1 cellular context compared by ENCODE assay signal in genomic region chrX:121356850-121357171, GRCh38.
TF ChIP-seq lines count a peak whose summit lies in the region.

No MANE protein-coding gene starts in this region.

TF ChIP-seq in K562, 482 proteins besides CTCF, POLR2A, EP300 and RAD21 (continued from another document and continues in another):
- no peak for TF ChIP-seq TSHZ1 (CRISPR knock-in tag; IDR thresholded peaks at IDR 0.05)
- TF ChIP-seq MCM3 (IDR thresholded peaks at IDR 0.05), result no peak
- TF ChIP-seq, protein P1, sequence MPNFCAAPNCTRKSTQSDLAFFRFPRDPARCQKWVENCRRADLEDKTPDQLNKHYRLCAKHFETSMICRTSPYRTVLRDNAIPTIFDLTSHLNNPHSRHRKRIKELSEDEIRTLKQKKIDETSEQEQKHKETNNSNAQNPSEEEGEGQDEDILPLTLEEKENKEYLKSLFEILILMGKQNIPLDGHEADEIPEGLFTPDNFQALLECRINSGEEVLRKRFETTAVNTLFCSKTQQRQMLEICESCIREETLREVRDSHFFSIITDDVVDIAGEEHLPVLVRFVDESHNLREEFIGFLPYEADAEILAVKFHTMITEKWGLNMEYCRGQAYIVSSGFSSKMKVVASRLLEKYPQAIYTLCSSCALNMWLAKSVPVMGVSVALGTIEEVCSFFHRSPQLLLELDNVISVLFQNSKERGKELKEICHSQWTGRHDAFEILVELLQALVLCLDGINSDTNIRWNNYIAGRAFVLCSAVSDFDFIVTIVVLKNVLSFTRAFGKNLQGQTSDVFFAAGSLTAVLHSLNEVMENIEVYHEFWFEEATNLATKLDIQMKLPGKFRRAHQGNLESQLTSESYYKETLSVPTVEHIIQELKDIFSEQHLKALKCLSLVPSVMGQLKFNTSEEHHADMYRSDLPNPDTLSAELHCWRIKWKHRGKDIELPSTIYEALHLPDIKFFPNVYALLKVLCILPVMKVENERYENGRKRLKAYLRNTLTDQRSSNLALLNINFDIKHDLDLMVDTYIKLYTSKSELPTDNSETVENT (CRISPR knock-in tag; IDR thresholded peaks at IDR 0.05), result no peak
- TF ChIP-seq USF2 (CRISPR knock-in tag; IDR thresholded peaks at IDR 0.05), result no peak
- TF ChIP-seq CBX2 (IDR thresholded peaks at IDR 0.05; ENCODE audit: insufficient read depth, low read length, poor library complexity, severe bottlenecking), result no peak
- no peak for TF ChIP-seq FOS (IDR thresholded peaks at IDR 0.05; ENCODE audit: extremely low read depth, insufficient read length)
- no peak for TF ChIP-seq NFXL1 (CRISPR knock-in tag; IDR thresholded peaks at IDR 0.05)
- TF ChIP-seq GATAD2B (IDR thresholded peaks at IDR 0.05; ENCODE audit: borderline replicate concordance), result no peak
- no peak for TF ChIP-seq E2F1 (CRISPR knock-in tag; IDR thresholded peaks at IDR 0.05)
- no peak for TF ChIP-seq MAFG (tag; conservative IDR thresholded peaks at IDR 0.05)
- TF ChIP-seq ZNF766 (CRISPR knock-in tag; conservative IDR thresholded peaks at IDR 0.05), result no peak
- TF ChIP-seq NELFE (IDR thresholded peaks at IDR 0.05; ENCODE audit: insufficient read depth, insufficient read length), result no peak
- no peak for TF ChIP-seq KDM1A (IDR thresholded peaks at IDR 0.05)
- no peak for TF ChIP-seq ZBTB33 (CRISPR knock-in tag; IDR thresholded peaks at IDR 0.05)
- TF ChIP-seq SIN3B (IDR thresholded peaks at IDR 0.05; ENCODE audit: low read depth), result no peak
- TF ChIP-seq, protein P2, sequence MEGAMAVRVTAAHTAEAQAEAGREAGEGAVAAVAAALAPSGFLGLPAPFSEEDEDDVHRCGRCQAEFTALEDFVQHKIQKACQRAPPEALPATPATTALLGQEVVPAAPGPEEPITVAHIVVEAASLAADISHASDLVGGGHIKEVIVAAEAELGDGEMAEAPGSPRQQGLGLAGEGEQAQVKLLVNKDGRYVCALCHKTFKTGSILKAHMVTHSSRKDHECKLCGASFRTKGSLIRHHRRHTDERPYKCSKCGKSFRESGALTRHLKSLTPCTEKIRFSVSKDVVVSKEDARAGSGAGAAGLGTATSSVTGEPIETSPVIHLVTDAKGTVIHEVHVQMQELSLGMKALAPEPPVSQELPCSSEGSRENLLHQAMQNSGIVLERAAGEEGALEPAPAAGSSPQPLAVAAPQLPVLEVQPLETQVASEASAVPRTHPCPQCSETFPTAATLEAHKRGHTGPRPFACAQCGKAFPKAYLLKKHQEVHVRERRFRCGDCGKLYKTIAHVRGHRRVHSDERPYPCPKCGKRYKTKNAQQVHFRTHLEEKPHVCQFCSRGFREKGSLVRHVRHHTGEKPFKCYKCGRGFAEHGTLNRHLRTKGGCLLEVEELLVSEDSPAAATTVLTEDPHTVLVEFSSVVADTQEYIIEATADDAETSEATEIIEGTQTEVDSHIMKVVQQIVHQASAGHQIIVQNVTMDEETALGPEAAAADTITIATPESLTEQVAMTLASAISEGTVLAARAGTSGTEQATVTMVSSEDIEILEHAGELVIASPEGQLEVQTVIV (CRISPR knock-in tag; IDR thresholded peaks at IDR 0.05; ENCODE audit: borderline replicate concordance), result no peak
- no peak for TF ChIP-seq CREBBP (IDR thresholded peaks at IDR 0.05; ENCODE audit: low read depth, low read length)
- 0 out of 2 replicates have a peak, but pooled peaks have one; percentile 37 for TF ChIP-seq ZNF407 (IDR thresholded peaks at IDR 0.05; ENCODE audit: low read depth)
- TF ChIP-seq, protein P3, sequence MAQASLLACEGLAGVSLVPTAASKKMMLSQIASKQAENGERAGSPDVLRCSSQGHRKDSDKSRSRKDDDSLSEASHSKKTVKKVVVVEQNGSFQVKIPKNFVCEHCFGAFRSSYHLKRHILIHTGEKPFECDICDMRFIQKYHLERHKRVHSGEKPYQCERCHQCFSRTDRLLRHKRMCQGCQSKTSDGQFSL (CRISPR knock-in tag; IDR thresholded peaks at IDR 0.05), result no peak
- TF ChIP-seq, protein P3 (tag; IDR thresholded peaks at IDR 0.05), result no peak
- TF ChIP-seq, protein P4, sequence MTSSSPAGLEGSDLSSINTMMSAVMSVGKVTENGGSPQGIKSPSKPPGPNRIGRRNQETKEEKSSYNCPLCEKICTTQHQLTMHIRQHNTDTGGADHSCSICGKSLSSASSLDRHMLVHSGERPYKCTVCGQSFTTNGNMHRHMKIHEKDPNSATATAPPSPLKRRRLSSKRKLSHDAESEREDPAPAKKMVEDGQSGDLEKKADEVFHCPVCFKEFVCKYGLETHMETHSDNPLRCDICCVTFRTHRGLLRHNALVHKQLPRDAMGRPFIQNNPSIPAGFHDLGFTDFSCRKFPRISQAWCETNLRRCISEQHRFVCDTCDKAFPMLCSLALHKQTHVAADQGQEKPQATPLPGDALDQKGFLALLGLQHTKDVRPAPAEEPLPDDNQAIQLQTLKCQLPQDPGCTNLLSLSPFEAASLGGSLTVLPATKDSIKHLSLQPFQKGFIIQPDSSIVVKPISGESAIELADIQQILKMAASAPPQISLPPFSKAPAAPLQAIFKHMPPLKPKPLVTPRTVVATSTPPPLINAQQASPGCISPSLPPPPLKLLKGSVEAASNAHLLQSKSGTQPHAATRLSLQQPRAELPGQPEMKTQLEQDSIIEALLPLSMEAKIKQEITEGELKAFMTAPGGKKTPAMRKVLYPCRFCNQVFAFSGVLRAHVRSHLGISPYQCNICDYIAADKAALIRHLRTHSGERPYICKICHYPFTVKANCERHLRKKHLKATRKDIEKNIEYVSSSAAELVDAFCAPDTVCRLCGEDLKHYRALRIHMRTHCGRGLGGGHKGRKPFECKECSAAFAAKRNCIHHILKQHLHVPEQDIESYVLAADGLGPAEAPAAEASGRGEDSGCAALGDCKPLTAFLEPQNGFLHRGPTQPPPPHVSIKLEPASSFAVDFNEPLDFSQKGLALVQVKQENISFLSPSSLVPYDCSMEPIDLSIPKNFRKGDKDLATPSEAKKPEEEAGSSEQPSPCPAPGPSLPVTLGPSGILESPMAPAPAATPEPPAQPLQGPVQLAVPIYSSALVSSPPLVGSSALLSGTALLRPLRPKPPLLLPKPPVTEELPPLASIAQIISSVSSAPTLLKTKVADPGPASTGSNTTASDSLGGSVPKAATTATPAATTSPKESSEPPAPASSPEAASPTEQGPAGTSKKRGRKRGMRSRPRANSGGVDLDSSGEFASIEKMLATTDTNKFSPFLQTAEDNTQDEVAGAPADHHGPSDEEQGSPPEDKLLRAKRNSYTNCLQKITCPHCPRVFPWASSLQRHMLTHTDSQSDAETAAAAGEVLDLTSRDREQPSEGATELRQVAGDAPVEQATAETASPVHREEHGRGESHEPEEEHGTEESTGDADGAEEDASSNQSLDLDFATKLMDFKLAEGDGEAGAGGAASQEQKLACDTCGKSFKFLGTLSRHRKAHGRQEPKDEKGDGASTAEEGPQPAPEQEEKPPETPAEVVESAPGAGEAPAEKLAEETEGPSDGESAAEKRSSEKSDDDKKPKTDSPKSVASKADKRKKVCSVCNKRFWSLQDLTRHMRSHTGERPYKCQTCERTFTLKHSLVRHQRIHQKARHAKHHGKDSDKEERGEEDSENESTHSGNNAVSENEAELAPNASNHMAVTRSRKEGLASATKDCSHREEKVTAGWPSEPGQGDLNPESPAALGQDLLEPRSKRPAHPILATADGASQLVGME (CRISPR knock-in tag; IDR thresholded peaks at IDR 0.05), result no peak
- TF ChIP-seq ZNF174 (CRISPR knock-in tag; IDR thresholded peaks at IDR 0.05), result no peak
